Comparison of ENCODE assay signal across 23 cellular contexts in genomic region chr1:245641384-245641783, GRCh38.
DNase-seq lines count a peak whose midpoint lies in the region; ATAC-seq, FAIRE-seq and TF ChIP-seq lines count a peak whose summit lies in the region.
"Had no signal": no experiment of that assay in that cellular context is flagged by ENCODE, and none has a peak within 500 bp of the region (broad histone marks: within the 10 kb centered on the region; RNA-seq: fewer than 3 reads in every experiment).

No MANE protein-coding gene starts in this region.

- H3K9ac ChIP-seq in Karpas-422 (ENCODE audit: low read length) (no peak overlapping the region), K562 (ENCODE audit: insufficient read depth in 1 of 2, low read depth in 2 of 2, low read length in 2 of 2) (no peak overlapping the region)
- H3K9ac ChIP-seq: BLaER1 treated with 17β-estradiol and CSF1 and Interleukin-3, amounts not matched to agents 10 nM and 100 nM had no signal

- TF ChIP-seq CTCF in K562 (IDR thresholded peaks at IDR 0.05 in 2 of 3, conservative IDR thresholded peaks at IDR 0.05 in 1 of 3; ENCODE audit: insufficient read depth in 2 of 3, low read depth in 1 of 3, low read length in 3 of 3): no peak
- no peak for TF ChIP-seq CTCF in tibial artery (IDR thresholded peaks at IDR 0.05)

- CTCF ChIA-PET in K562 (lab: Yijun Ruan, JAX; ENCODE audit: low intra/inter-chr PET ratio): no interaction called here

- H2AFZ ChIP-seq in Karpas-422 (ENCODE audit: low read length): no peak overlapping the region
- no peak overlapping the region for H2AFZ ChIP-seq in K562 (ENCODE audit: low read depth, low read length)

- no peak for TF ChIP-seq EP300 in K562 (IDR thresholded peaks at IDR 0.05; ENCODE audit: low read length)

- H3K27me3 Mint-ChIP-seq in activated T-cell treated with anti-CD3 and anti-CD28 coated beads, Interleukin-2, amount 50 U/mL, for 4 hours (ENCODE audit: low read depth): peaks cover 5% of the 10 kb centered on the region

- no peaks in the 10 kb centered on the region for H3K79me2 ChIP-seq in Karpas-422 (ENCODE audit: low read length)
- no peaks in the 10 kb centered on the region for H3K79me2 ChIP-seq in K562 (ENCODE audit: control insufficient read depth, insufficient read depth, low read length)

- no TSS peak for BruUV-seq in K562 (replicated peaks; lab: Mats Ljungman, UMichigan)

- FAIRE-seq in K562 (lab: Jason Lieb, UNC): no peak
- FAIRE-seq: A549, GM12892, H54 had no signal

- H3K27me3 ChIP-seq in Karpas-422 (ENCODE audit: low read length) (no peaks in the 10 kb centered on the region), K562 (ENCODE audit: control insufficient read depth in 2 of 2, insufficient read depth in 2 of 2, low read length in 2 of 2) (no peaks in the 10 kb centered on the region; a peak in 1 of 5 replicates), tibial artery (no peaks in the 10 kb centered on the region)
- H3K27me3 ChIP-seq: BE2C; BLaER1 treated with 17β-estradiol and CSF1 and Interleukin-3, amounts not matched to agents 10 nM and 100 nM had no signal

- H3K27ac ChIP-seq in Karpas-422 (ENCODE audit: low read length) (no peak overlapping the region), K562 (ENCODE audit: extremely low read depth, low read depth, low read length) (no peak overlapping the region), tibial artery (no peak overlapping the region)
- H3K27ac ChIP-seq: A549; BLaER1 treated with 17β-estradiol and CSF1 and Interleukin-3, amounts not matched to agents 10 nM and 100 nM had no signal

- peaks cover 48% of the 10 kb centered on the region for H3K9me3 Mint-ChIP-seq in activated T-cell treated with anti-CD3 and anti-CD28 coated beads, Interleukin-2, amount 50 U/mL, for 4 hours

- no peaks in the 10 kb centered on the region for H3K9me1 ChIP-seq in K562 (ENCODE audit: control insufficient read depth, insufficient read depth, low read length)

- TF ChIP-seq POLR2A in K562 (conservative IDR thresholded peaks at IDR 0.05): no peak

- ATAC-seq in K562: no peak
- no peak for ATAC-seq in activated T-cell treated with anti-CD3 and anti-CD28 coated beads, Interleukin-2, amount 50 U/mL, for 4 hours
- ATAC-seq: A549 had no signal

- no peak overlapping the region for H3K4me3 Mint-ChIP-seq in activated T-cell treated with anti-CD3 and anti-CD28 coated beads, Interleukin-2, amount 50 U/mL, for 4 hours
- H3K4me3 Mint-ChIP-seq: CD14-positive monocyte; CD4-positive, alpha-beta T cell; CD8-positive, alpha-beta memory T cell had no signal

- no peak overlapping the region for H3K4me3 ChIP-seq in Karpas-422 (ENCODE audit: low read length)
- H3K4me3 ChIP-seq in K562: no peak overlapping the region
- no peak overlapping the region for H3K4me3 ChIP-seq in tibial artery
- H3K4me3 ChIP-seq: A549; BLaER1 treated with 17β-estradiol and CSF1 and Interleukin-3, amounts not matched to agents 10 nM and 100 nM; HAP-1 had no signal

- 6% methylated on average over 1 of the region's 1 CpG for WGBS in K562 (ENCODE audit: insufficient coverage, low coverage, missing lambda C conversion rate)

- H3K4me2 ChIP-seq in Karpas-422 (ENCODE audit: low read depth, low read length, poor library complexity, severe bottlenecking) (no peak overlapping the region), K562 (ENCODE audit: insufficient read depth, low read length) (no peak overlapping the region)
- H3K4me2 ChIP-seq: A549; BLaER1 treated with 17β-estradiol and CSF1 and Interleukin-3, amounts not matched to agents 10 nM and 100 nM had no signal

- H3K9me3 ChIP-seq in Karpas-422 (ENCODE audit: low read length): peaks cover 36% of the 10 kb centered on the region
- H3K9me3 ChIP-seq in K562 (replicated peaks; ENCODE audit: control insufficient read depth, insufficient read depth, low read depth, low read length): 0 out of 2 replicates have a peak, but pooled peaks cover 3% of the 10 kb centered on the region
- H3K9me3 ChIP-seq in tibial artery: peaks cover 0 to 15% (median 7%) of the 10 kb centered on the region in 3 donors
- H3K9me3 ChIP-seq: BE2C had no signal

- H3K36me3 ChIP-seq in Karpas-422 (ENCODE audit: insufficient read depth, low read length) (peaks cover 10% of the 10 kb centered on the region; the same call in 1 of the 2 replicates), K562 (ENCODE audit: control insufficient read depth, insufficient read depth, low read length) (no peaks in the 10 kb centered on the region), tibial artery (no peaks in the 10 kb centered on the region)
- H3K36me3 ChIP-seq: HAP-1 had no signal

- peak; percentile 13 for DNase-seq in Caki2 (ENCODE audit: low read depth)
- DNase-seq in Karpas-422: peak; percentile 51
- no peak for DNase-seq in K562 (ENCODE audit: extremely low read depth in 1 of 4, low spot score in 3 of 4)
- DNase-seq in OCI-M2 (lab: John Stamatoyannopoulos, UW; ENCODE audit: unreplicated experiment): no peak
- no peak for DNase-seq in tibial artery
- DNase-seq in activated T-cell treated with anti-CD3 and anti-CD28 coated beads, Interleukin-2, amount 50 U/mL, for 4 hours: no peak
- DNase-seq: 8988T; ACHN; AML-193; BE2C; Calu3; CD4-positive, alpha-beta T cell; CD8-positive, alpha-beta memory T cell; DMS53; DMS79 treated with DMSO at 0.1 percent for 48 hours; GF-D8; GOT3 had no signal

- H4K20me1 ChIP-seq in Karpas-422 (ENCODE audit: insufficient read depth, low read depth, low read length): no peaks in the 10 kb centered on the region
- H4K20me1 ChIP-seq in K562 (replicated peaks; ENCODE audit: control insufficient read depth, insufficient read depth, low read length): no peaks in the 10 kb centered on the region
- H4K20me1 ChIP-seq: BLaER1 treated with 17β-estradiol and CSF1 and Interleukin-3, amounts not matched to agents 10 nM and 100 nM had no signal

- H3K4me1 Mint-ChIP-seq in activated T-cell treated with anti-CD3 and anti-CD28 coated beads, Interleukin-2, amount 50 U/mL, for 4 hours (ENCODE audit: low read depth): no peaks in the 10 kb centered on the region
- H3K4me1 Mint-ChIP-seq: CD14-positive monocyte; CD8-positive, alpha-beta memory T cell had no signal

- H3K4me1 ChIP-seq in Karpas-422 (ENCODE audit: low read length) (peaks cover 23% of the 10 kb centered on the region), K562 (replicated peaks in 1 of 2; ENCODE audit: control insufficient read depth in 2 of 2, insufficient read depth in 2 of 2, low read length in 2 of 2) (no peaks in the 10 kb centered on the region), tibial artery (no peaks in the 10 kb centered on the region)
- H3K4me1 ChIP-seq: A549; BE2C; BLaER1 treated with 17β-estradiol and CSF1 and Interleukin-3, amounts not matched to agents 10 nM and 100 nM; HAP-1 had no signal

- TF ChIP-seq RAD21 in K562 (CRISPR knock-in tag; conservative IDR thresholded peaks at IDR 0.05 in 1 of 2, IDR thresholded peaks at IDR 0.05 in 1 of 2): no peak

- intact Hi-C loops in K562 (cut with micrococcal nuclease): no loop called here
- intact Hi-C loops in tibial artery (cut with DNase I; ENCODE audit: low total_unique reads): no loop called here

- no peaks in the 10 kb centered on the region for H3K9me2 ChIP-seq in Karpas-422 (replicated peaks; ENCODE audit: insufficient read depth, low read length)

- in situ Hi-C loops in Caki2 (cut with HindIII; ENCODE audit: low pct_unique_long_range_greater_than_20kb, low sequenced_read_pairs): no loop called here
- in situ Hi-C loops in K562 (cut with MboI): no loop called here

- POLR2A ChIA-PET in K562 (lab: Yijun Ruan, JAX): no interaction called here

- H3K36me3 Mint-ChIP-seq in activated T-cell treated with anti-CD3 and anti-CD28 coated beads, Interleukin-2, amount 50 U/mL, for 4 hours (ENCODE audit: insufficient read depth): peaks cover 1% of the 10 kb centered on the region

TF ChIP-seq in K562, 482 proteins besides CTCF, POLR2A, EP300 and RAD21:
- TF ChIP-seq HLTF (IDR thresholded peaks at IDR 0.05) (0 out of 2 replicates have a peak, but pooled peaks have one; percentile 33), CBX3 (IDR thresholded peaks at IDR 0.05; ENCODE audit: borderline replicate concordance in 1 of 2, low read length in 2 of 2) (peak in 1 of 2 experiments; percentile 55; a peak in 1 of 3 replicates), ETV5 (CRISPR knock-in tag; IDR thresholded peaks at IDR 0.05; ENCODE audit: low read depth) (no peak), CBX5 (IDR thresholded peaks at IDR 0.05; ENCODE audit: borderline replicate concordance, low read depth) (0 out of 2 replicates have a peak, but pooled peaks have one; percentile 58), TRIM28 (IDR thresholded peaks at IDR 0.05) (peak; percentile 89; the same call in 1 of the 2 replicates), ZNF280B (CRISPR knock-in tag; IDR thresholded peaks at IDR 0.05) (0 out of 2 replicates have a peak, but pooled peaks have one; percentile 31), NFRKB (IDR thresholded peaks at IDR 0.05; ENCODE audit: low read depth) (no peak)
TF ChIP-seq in K562: peak in this region for 5.

Comparison
In these comparisons a context has a peak if more than half of its experiments do, and no peak if none do; other contexts are left out.
1. DNase-seq: peak in Caki2 (single experiment) and Karpas-422 (single experiment); none in K562 (0 of 4), OCI-M2 (single experiment), tibial artery (0 of 2) and activated T-cell treated with anti-CD3 and anti-CD28 coated beads, Interleukin-2, amount 50 U/mL, for 4 hours (single experiment).